In the genomic region with DNA sequence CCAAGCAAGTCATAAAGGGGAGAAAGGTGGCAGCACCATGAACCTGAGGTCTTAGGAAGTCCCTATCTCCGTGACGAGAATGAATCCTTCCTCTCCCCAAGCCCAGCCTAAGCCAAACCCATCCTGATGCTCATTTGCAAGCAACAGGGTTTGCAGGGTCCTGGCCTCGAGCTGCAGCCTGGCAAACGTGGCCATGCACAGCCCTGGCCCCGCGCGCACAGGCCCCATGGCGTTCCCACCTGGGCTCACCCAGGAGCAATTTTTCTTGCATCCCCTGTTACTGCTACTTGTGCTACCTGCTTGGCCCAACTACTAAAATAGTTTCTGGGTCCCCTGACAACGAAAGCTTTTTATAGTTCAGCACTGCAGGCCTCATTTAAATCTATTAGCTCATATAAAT, we compare ENCODE assay signal across 20 cellular contexts.
DNase-seq lines count a peak whose midpoint lies in the region; ATAC-seq, FAIRE-seq and TF ChIP-seq lines count a peak whose summit lies in the region.
"Had no signal": no experiment of that assay in that cellular context is flagged by ENCODE, and none has a peak within 500 bp of the region (broad histone marks: within the 10 kb centered on the region; RNA-seq: fewer than 3 reads in every experiment).

No MANE protein-coding gene starts in this region.

- no peak overlapping the region for H3K9ac ChIP-seq in kidney (ENCODE audit: low read length in 2 of 2)
- H3K9ac ChIP-seq: BLaER1 treated with 17β-estradiol and CSF1 and Interleukin-3, amounts not matched to agents 10 nM and 100 nM had no signal

- POLR2A ChIA-PET in WTC11 (lab: Charles Lee): no interaction called here

- H3K9me3 Mint-ChIP-seq in WTC11: no peaks in the 10 kb centered on the region
- H3K9me3 Mint-ChIP-seq: CD14-positive monocyte; CD4-positive, alpha-beta T cell; CD8-positive, alpha-beta memory T cell; GM23338; H9 had no signal

- no peak overlapping the region for H3K27ac ChIP-seq in kidney (ENCODE audit: low read depth in 2 of 2, low read length in 2 of 2)
- no peak overlapping the region for H3K27ac ChIP-seq in spleen
- H3K27ac ChIP-seq in prostate gland: no peak overlapping the region
- no peak overlapping the region for H3K27ac ChIP-seq in brain microvascular endothelial cell
- H3K27ac ChIP-seq: BLaER1 treated with 17β-estradiol and CSF1 and Interleukin-3, amounts not matched to agents 10 nM and 100 nM had no signal

- no peak overlapping the region for H3K4me3 Mint-ChIP-seq in WTC11
- H3K4me3 Mint-ChIP-seq: CD14-positive monocyte; CD4-positive, alpha-beta T cell; CD8-positive, alpha-beta memory T cell; GM23338; H9 had no signal

- 84 to 94% (median 89%) methylated on average over 4 to 9 of the region's 9 CpGs for WGBS in spleen, 5 donors
- WGBS in prostate gland: 86% methylated on average over 9 of the region's 9 CpGs

- no peak for TF ChIP-seq POLR2A in spleen (IDR thresholded peaks at IDR 0.05)
- TF ChIP-seq POLR2A in prostate gland (IDR thresholded peaks at IDR 0.05): no peak

- no peak for TF ChIP-seq CTCF in WTC11 (IDR thresholded peaks at IDR 0.05)
- no peak for TF ChIP-seq CTCF in kidney (IDR thresholded peaks at IDR 0.05; ENCODE audit: borderline replicate concordance, extremely low read depth, insufficient read depth)
- no peak for TF ChIP-seq CTCF in spleen (IDR thresholded peaks at IDR 0.05 in 8 of 11, conservative IDR thresholded peaks at IDR 0.05 in 3 of 11)
- no peak for TF ChIP-seq CTCF in prostate gland (IDR thresholded peaks at IDR 0.05)
- no peak for TF ChIP-seq CTCF in brain microvascular endothelial cell (IDR thresholded peaks at IDR 0.05; ENCODE audit: low read depth, low read length, missing control alignments)

- intact Hi-C loops in kidney (cut with DNase I): no loop called here
- intact Hi-C loops in spleen (cut with DNase I; ENCODE audit: low total_unique reads): no loop called here
- intact Hi-C loops in prostate gland (cut with DNase I): no loop called here

- H3K4me3 ChIP-seq in kidney (ENCODE audit: low read length in 2 of 2) (no peak overlapping the region), spleen (no peak overlapping the region), prostate gland (no peak overlapping the region), brain microvascular endothelial cell (ENCODE audit: low read depth, low read length) (no peak overlapping the region)
- H3K4me3 ChIP-seq: BLaER1 treated with 17β-estradiol and CSF1 and Interleukin-3, amounts not matched to agents 10 nM and 100 nM; GM12878; GM23338 had no signal

- FAIRE-seq in kidney (lab: Jason Lieb, UNC): no peak
- FAIRE-seq: D721Med, GM12878, GM19239 had no signal

- no peaks in the 10 kb centered on the region for H3K27me3 Mint-ChIP-seq in WTC11 (ENCODE audit: low read depth)
- H3K27me3 Mint-ChIP-seq: CD4-positive, alpha-beta T cell; CD8-positive, alpha-beta memory T cell had no signal

- CTCF ChIA-PET in WTC11 (lab: Charles Lee): interaction anchor here (0.9 to 1.2 kb wide), 3 partner anchors 78 to 190 kb away, joined by 3 to 7 read pairs (median 3); no protein-coding TSS in a partner anchor

- H3K27me3 ChIP-seq in spleen (replicated peaks in 1 of 7) (no peaks in the 10 kb centered on the region), prostate gland (replicated peaks; ENCODE audit: insufficient read depth) (no peaks in the 10 kb centered on the region), brain microvascular endothelial cell (replicated peaks) (no peaks in the 10 kb centered on the region)
- H3K27me3 ChIP-seq: BLaER1 treated with 17β-estradiol and CSF1 and Interleukin-3, amounts not matched to agents 10 nM and 100 nM had no signal

- DNase-seq in WTC11 (ENCODE audit: low spot score) (no peak), kidney (peak; percentile 16), spleen (peak; percentile 50), prostate gland (ENCODE audit: low spot score) (no peak), brain microvascular endothelial cell (no peak), HPDE6-E6E7 (ENCODE audit: extremely low spot score) (no peak)
- DNase-seq: CD4-positive, alpha-beta T cell; CD8-positive, alpha-beta memory T cell; DMS 273 treated with DMSO at 0.1 percent for 48 hours; DMS79; EL; GDM1; H9 had no signal

- in situ Hi-C loops in brain microvascular endothelial cell (cut with HindIII; ENCODE audit: low pct_ligation_motif_present, low sequenced_read_pairs): no loop called here

- H3K36me3 ChIP-seq in kidney (ENCODE audit: control insufficient read depth in 1 of 2, insufficient read depth in 2 of 2, low read length in 2 of 2) (no peaks in the 10 kb centered on the region), spleen (no peaks in the 10 kb centered on the region), prostate gland (no peaks in the 10 kb centered on the region), brain microvascular endothelial cell (replicated peaks) (no peaks in the 10 kb centered on the region)

- peak overlapping the region; percentile 45; the same call in 1 of the 2 replicates for H3K27ac Mint-ChIP-seq in WTC11
- H3K27ac Mint-ChIP-seq: CD14-positive monocyte; CD4-positive, alpha-beta T cell; CD8-positive, alpha-beta memory T cell; GM23338 had no signal

- H3K4me1 ChIP-seq in kidney (ENCODE audit: control insufficient read depth in 1 of 2, insufficient read depth in 1 of 2, low read depth in 1 of 2, low read length in 2 of 2) (no peaks in the 10 kb centered on the region), spleen (no peaks in the 10 kb centered on the region), prostate gland (replicated peaks) (no peaks in the 10 kb centered on the region)

- no peak for ATAC-seq in WTC11
- ATAC-seq: GM12878, GM23338, HCT116 had no signal

- no peaks in the 10 kb centered on the region; the same call in none of the 2 replicates for H3K36me3 Mint-ChIP-seq in WTC11
- H3K36me3 Mint-ChIP-seq: CD14-positive monocyte; CD8-positive, alpha-beta memory T cell had no signal

- no peaks in the 10 kb centered on the region for H3K9me3 ChIP-seq in kidney (ENCODE audit: control insufficient read depth in 1 of 2, low read length in 2 of 2)
- H3K9me3 ChIP-seq in spleen: no peaks in the 10 kb centered on the region
- H3K9me3 ChIP-seq in prostate gland: no peaks in the 10 kb centered on the region
- H3K9me3 ChIP-seq: BLaER1 treated with 17β-estradiol and CSF1 and Interleukin-3, amounts not matched to agents 10 nM and 100 nM had no signal

- H3K4me1 Mint-ChIP-seq in WTC11: no peaks in the 10 kb centered on the region
- H3K4me1 Mint-ChIP-seq: CD14-positive monocyte; CD8-positive, alpha-beta memory T cell; GM23338; H9 had no signal

TF ChIP-seq in WTC11, 78 proteins besides CTCF, POLR2A, EP300 and RAD21 (continues in another document):
- TF ChIP-seq ESRRA (CRISPR knock-in tag; IDR thresholded peaks at IDR 0.05; ENCODE audit: borderline replicate concordance) (no peak), ZBTB21 (CRISPR knock-in tag; IDR thresholded peaks at IDR 0.05; ENCODE audit: borderline replicate concordance) (no peak), ATF6 (CRISPR knock-in tag; IDR thresholded peaks at IDR 0.05) (no peak), ZNF416 (CRISPR knock-in tag; IDR thresholded peaks at IDR 0.05) (no peak), ZNF317 (CRISPR knock-in tag; IDR thresholded peaks at IDR 0.05; ENCODE audit: borderline replicate concordance, low read depth) (no peak), NR2C2 (CRISPR knock-in tag; IDR thresholded peaks at IDR 0.05) (no peak)
- TF ChIP-seq, protein P1, sequence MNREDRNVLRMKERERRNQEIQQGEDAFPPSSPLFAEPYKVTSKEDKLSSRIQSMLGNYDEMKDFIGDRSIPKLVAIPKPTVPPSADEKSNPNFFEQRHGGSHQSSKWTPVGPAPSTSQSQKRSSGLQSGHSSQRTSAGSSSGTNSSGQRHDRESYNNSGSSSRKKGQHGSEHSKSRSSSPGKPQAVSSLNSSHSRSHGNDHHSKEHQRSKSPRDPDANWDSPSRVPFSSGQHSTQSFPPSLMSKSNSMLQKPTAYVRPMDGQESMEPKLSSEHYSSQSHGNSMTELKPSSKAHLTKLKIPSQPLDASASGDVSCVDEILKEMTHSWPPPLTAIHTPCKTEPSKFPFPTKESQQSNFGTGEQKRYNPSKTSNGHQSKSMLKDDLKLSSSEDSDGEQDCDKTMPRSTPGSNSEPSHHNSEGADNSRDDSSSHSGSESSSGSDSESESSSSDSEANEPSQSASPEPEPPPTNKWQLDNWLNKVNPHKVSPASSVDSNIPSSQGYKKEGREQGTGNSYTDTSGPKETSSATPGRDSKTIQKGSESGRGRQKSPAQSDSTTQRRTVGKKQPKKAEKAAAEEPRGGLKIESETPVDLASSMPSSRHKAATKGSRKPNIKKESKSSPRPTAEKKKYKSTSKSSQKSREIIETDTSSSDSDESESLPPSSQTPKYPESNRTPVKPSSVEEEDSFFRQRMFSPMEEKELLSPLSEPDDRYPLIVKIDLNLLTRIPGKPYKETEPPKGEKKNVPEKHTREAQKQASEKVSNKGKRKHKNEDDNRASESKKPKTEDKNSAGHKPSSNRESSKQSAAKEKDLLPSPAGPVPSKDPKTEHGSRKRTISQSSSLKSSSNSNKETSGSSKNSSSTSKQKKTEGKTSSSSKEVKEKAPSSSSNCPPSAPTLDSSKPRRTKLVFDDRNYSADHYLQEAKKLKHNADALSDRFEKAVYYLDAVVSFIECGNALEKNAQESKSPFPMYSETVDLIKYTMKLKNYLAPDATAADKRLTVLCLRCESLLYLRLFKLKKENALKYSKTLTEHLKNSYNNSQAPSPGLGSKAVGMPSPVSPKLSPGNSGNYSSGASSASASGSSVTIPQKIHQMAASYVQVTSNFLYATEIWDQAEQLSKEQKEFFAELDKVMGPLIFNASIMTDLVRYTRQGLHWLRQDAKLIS (CRISPR knock-in tag; IDR thresholded peaks at IDR 0.05; ENCODE audit: borderline replicate concordance): no peak

Comparison
In these comparisons a context has a peak if more than half of its experiments do, and no peak if none do; other contexts are left out.
1. DNase-seq: peak in kidney (single experiment) and spleen (single experiment); none in WTC11 (single experiment), prostate gland (single experiment), brain microvascular endothelial cell (single experiment) and HPDE6-E6E7 (single experiment).